20 cellular contexts compared by ENCODE assay signal in genomic region chr3:158810823-158811425, GRCh38. TPM values are rescaled to one million over a fixed set of nuclear protein-coding genes. Genes with fewer than 3 reads are reported as not detected.
A peak's percentile ranks its signal among the peaks of the same experiment; 100 is the strongest.
DNase-seq lines count a peak whose midpoint lies in the region; ATAC-seq and TF ChIP-seq lines count a peak whose summit lies in the region.
"Had no signal": no experiment of that assay in that cellular context is flagged by ENCODE, and none has a peak within 500 bp of the region (broad histone marks: within the 10 kb centered on the region; RNA-seq: fewer than 3 reads in every experiment).

No MANE protein-coding gene starts in this region.

- H3K9me3 ChIP-seq in mammary epithelial cell (replicated peaks; ENCODE audit: insufficient read depth, low read length) (no peaks in the 10 kb centered on the region), breast epithelium (no peaks in the 10 kb centered on the region), left lung (no peaks in the 10 kb centered on the region), upper lobe of left lung (no peaks in the 10 kb centered on the region)
- H3K9me3 ChIP-seq: prostate gland, transverse colon had no signal

- 92% methylated on average over 6 of the region's 6 CpGs for WGBS in mammary epithelial cell (ENCODE audit: low coverage, missing lambda C conversion rate)
- WGBS in adipose tissue, 3 donors = 48 to 82% (median 59%) methylated on average over 6 of the region's 6 CpGs
- 60 to 75% methylated on average over 6 of the region's 6 CpGs for WGBS in upper lobe of left lung, 2 donors

- TF ChIP-seq POLR2A in breast epithelium (IDR thresholded peaks at IDR 0.05) = no peak
- TF ChIP-seq POLR2A in upper lobe of left lung (IDR thresholded peaks at IDR 0.05) = peak in 2 of 4 donors; percentile 20 to 29

- no peak overlapping the region for H3K27ac Mint-ChIP-seq in activated CD8-positive, alpha-beta memory T cell treated with anti-CD3 and anti-CD28 coated beads, Interleukin-2, amount 10 ng/mL, durations not matched to agents 7 days and 5 days
- H3K27ac Mint-ChIP-seq: nephron; stimulated activated effector memory CD8-positive, alpha-beta T cell treated with anti-CD3 and anti-CD28 coated beads, Interleukin-12 subunit alpha, Interleukin-12 subunit beta, amount 100 ng/mL, for 72 hours had no signal

- H3K4me3 Mint-ChIP-seq in activated CD8-positive, alpha-beta memory T cell treated with anti-CD3 and anti-CD28 coated beads, Interleukin-2, amount 10 ng/mL, durations not matched to agents 7 days and 5 days = no peak overlapping the region
- H3K4me3 Mint-ChIP-seq: nephron; stimulated activated effector memory CD8-positive, alpha-beta T cell treated with anti-CD3 and anti-CD28 coated beads, Interleukin-12 subunit alpha, Interleukin-12 subunit beta, amount 100 ng/mL, for 72 hours had no signal

- CTCF ChIA-PET in mammary epithelial cell (lab: Charles Lee; ENCODE audit: low non-redundant PET) = no interaction called here
- CTCF ChIA-PET in activated CD8-positive, alpha-beta memory T cell treated with anti-CD3 and anti-CD28 coated beads, Interleukin-2, amount 10 ng/mL, durations not matched to agents 7 days and 5 days (lab: Charles Lee) = interaction anchor here (1.9 kb wide), 1 partner anchor 19 kb away, joined by 6 read pairs; no protein-coding TSS in a partner anchor

- ATAC-seq in left lung = peak; percentile 44
- peak in 1 of 2 donors; percentile 78 for ATAC-seq in upper lobe of left lung (ENCODE audit: low FRiP score in 2 of 2)
- ATAC-seq in activated CD8-positive, alpha-beta memory T cell treated with anti-CD3 and anti-CD28 coated beads, Interleukin-2, amount 10 ng/mL, durations not matched to agents 7 days and 5 days = no peak
- ATAC-seq: Panc1; SK-N-SH treated with all-trans-retinoic acid at 6 μM for 48 hours; stimulated activated effector memory CD8-positive, alpha-beta T cell treated with anti-CD3 and anti-CD28 coated beads, Interleukin-12 subunit alpha, Interleukin-12 subunit beta, amount 100 ng/mL, for 72 hours had no signal

- H3K27ac ChIP-seq in mammary epithelial cell (ENCODE audit: insufficient read depth, low read depth, low read length) (no peak overlapping the region), breast epithelium (no peak overlapping the region), adipose tissue (ENCODE audit: low read depth, low read length) (peak overlapping the region; percentile 23), left lung (peak overlapping the region; percentile 2 to 85), upper lobe of left lung (peak overlapping the region; percentile 34 to 78 (median 46))
- H3K27ac ChIP-seq: 22Rv1, prostate gland had no signal

- H3K36me3 ChIP-seq in mammary epithelial cell (ENCODE audit: insufficient read depth, low read length) = peaks cover 21% of the 10 kb centered on the region
- H3K36me3 ChIP-seq in breast epithelium = no peaks in the 10 kb centered on the region
- H3K36me3 ChIP-seq in left lung = peaks cover 0 to 90% of the 10 kb centered on the region in 2 donors
- H3K36me3 ChIP-seq in upper lobe of left lung = peaks cover 6 to 92% (median 54%) of the 10 kb centered on the region in 4 donors

- dilution Hi-C loops in mammary epithelial cell (cut with HindIII; ENCODE audit: low sequenced_read_pairs) = no loop called here

- H3K4me1 ChIP-seq in mammary epithelial cell (ENCODE audit: insufficient read depth, low read length) (peaks cover 10% of the 10 kb centered on the region), breast epithelium (no peaks in the 10 kb centered on the region), left lung (peaks cover 0 to 63% of the 10 kb centered on the region in 2 donors), upper lobe of left lung (no peaks in the 10 kb centered on the region)
- H3K4me1 ChIP-seq: prostate gland, transverse colon had no signal

- no peak overlapping the region for H3K4me2 ChIP-seq in mammary epithelial cell (ENCODE audit: insufficient read depth, low read depth, low read length)

- peaks cover 23% of the 10 kb centered on the region for H3K4me1 Mint-ChIP-seq in activated CD8-positive, alpha-beta memory T cell treated with anti-CD3 and anti-CD28 coated beads, Interleukin-2, amount 10 ng/mL, durations not matched to agents 7 days and 5 days
- H3K4me1 Mint-ChIP-seq: nephron had no signal

- H4K20me1 ChIP-seq in mammary epithelial cell (ENCODE audit: insufficient read depth, low read length) = no peaks in the 10 kb centered on the region

- no peaks in the 10 kb centered on the region for H3K79me2 ChIP-seq in mammary epithelial cell (ENCODE audit: insufficient read depth, low read length)

- TF ChIP-seq EP300 in upper lobe of left lung (IDR thresholded peaks at IDR 0.05) = no peak

- peak; percentile 28 for DNase-seq in mammary epithelial cell
- no peak for DNase-seq in breast epithelium (ENCODE audit: low spot score in 2 of 2)
- DNase-seq in left lung = no peak
- no peak for DNase-seq in upper lobe of left lung
- DNase-seq in HPDE6-E6E7 (ENCODE audit: extremely low spot score) = no peak
- DNase-seq in activated CD8-positive, alpha-beta memory T cell treated with anti-CD3 and anti-CD28 coated beads, Interleukin-2, amount 10 ng/mL, durations not matched to agents 7 days and 5 days = no peak
- DNase-seq in GM19238 (ENCODE audit: insufficient read length, low spot score) = no peak
- DNase-seq: activated CD4-positive, alpha-beta T cell treated with anti-CD3 and anti-CD28 coated beads for 48 hours; activated naive CD4-positive, alpha-beta T cell treated with Interleukin-2 at 50 U/mL for 16 hours; C1 segment of cervical spinal cord; NCI-H2081 treated with DMSO at 0.1 percent for 48 hours; NCI-H524; transverse colon had no signal

- H3K9ac ChIP-seq in mammary epithelial cell (ENCODE audit: insufficient read depth, low read length) = no peak overlapping the region

- in situ Hi-C loops in mammary epithelial cell (cut with MboI; ENCODE audit: low sequenced_read_pairs in 2 of 2) = no loop called here

- no peaks in the 10 kb centered on the region for H3K27me3 ChIP-seq in mammary epithelial cell (ENCODE audit: insufficient read depth, low read length)
- H3K27me3 ChIP-seq in breast epithelium = no peaks in the 10 kb centered on the region
- H3K27me3 ChIP-seq in left lung = no peaks in the 10 kb centered on the region
- no peaks in the 10 kb centered on the region for H3K27me3 ChIP-seq in upper lobe of left lung
- H3K27me3 ChIP-seq: transverse colon had no signal

- H3K9me3 Mint-ChIP-seq in activated CD8-positive, alpha-beta memory T cell treated with anti-CD3 and anti-CD28 coated beads, Interleukin-2, amount 10 ng/mL, durations not matched to agents 7 days and 5 days (ENCODE audit: low read depth) = no peaks in the 10 kb centered on the region
- H3K9me3 Mint-ChIP-seq: nephron; stimulated activated effector memory CD8-positive, alpha-beta T cell treated with anti-CD3 and anti-CD28 coated beads, Interleukin-12 subunit alpha, Interleukin-12 subunit beta, amount 100 ng/mL, for 72 hours had no signal

- peaks cover 43% of the 10 kb centered on the region for H3K36me3 Mint-ChIP-seq in activated CD8-positive, alpha-beta memory T cell treated with anti-CD3 and anti-CD28 coated beads, Interleukin-2, amount 10 ng/mL, durations not matched to agents 7 days and 5 days

- no TSS peak for BruUV-seq in mammary epithelial cell (replicated peaks; lab: Mats Ljungman, UMichigan)

- no peak overlapping the region for H3K4me3 ChIP-seq in mammary epithelial cell (replicated peaks in 1 of 3; ENCODE audit: insufficient read depth in 1 of 3, low read depth in 2 of 3, low read length in 3 of 3)
- no peak overlapping the region for H3K4me3 ChIP-seq in breast epithelium
- H3K4me3 ChIP-seq in left lung = no peak overlapping the region
- H3K4me3 ChIP-seq in upper lobe of left lung = no peak overlapping the region
- H3K4me3 ChIP-seq: prostate gland, transverse colon had no signal

- no peak overlapping the region for H2AFZ ChIP-seq in mammary epithelial cell (ENCODE audit: low read depth, low read length)

- TF ChIP-seq CTCF in mammary epithelial cell (conservative IDR thresholded peaks at IDR 0.05 in 1 of 2, IDR thresholded peaks at IDR 0.05 in 1 of 2; ENCODE audit: extremely low read depth in 1 of 2, insufficient read depth in 1 of 2, low read depth in 1 of 2, low read length in 2 of 2) = no peak
- TF ChIP-seq CTCF in breast epithelium (IDR thresholded peaks at IDR 0.05) = no peak
- TF ChIP-seq CTCF in left lung (IDR thresholded peaks at IDR 0.05) = no peak
- TF ChIP-seq CTCF in upper lobe of left lung (IDR thresholded peaks at IDR 0.05) = no peak

- intact Hi-C loops in mammary epithelial cell (cut with micrococcal nuclease) (no loop called here), breast epithelium (cut with DNase I; ENCODE audit: low total_unique reads) (no loop called here), left lung (cut with DNase I) (no loop called here)

- no peaks in the 10 kb centered on the region for H3K27me3 Mint-ChIP-seq in activated CD8-positive, alpha-beta memory T cell treated with anti-CD3 and anti-CD28 coated beads, Interleukin-2, amount 10 ng/mL, durations not matched to agents 7 days and 5 days

RNA-seq across cellular contexts. Expression of gene MFSD1, which starts 9.1 kb away (rescaled TPM):
- total RNA-seq in mammary epithelial cell (10 to 100 TPM; 35.3 to 92.5 TPM), breast epithelium (100 to 1,000 TPM in 2 of 3 donors, 10 to 100 TPM in 1; 76.7 to 134 (median 125) TPM), left lung (100 to 1,000 TPM in 1 of 2 donors, 10 to 100 TPM in 1; 86.4 to 134 TPM), upper lobe of left lung (100 to 1,000 TPM in 3 of 6 donors, 10 to 100 TPM in 3; 51.5 to 127 (median 106) TPM)
- polyA plus RNA-seq in mammary epithelial cell (27.7 TPM), adipose tissue (10 to 100 TPM; 23.6 to 54.8 (median 35.5) TPM)
- polyA minus RNA-seq in mammary epithelial cell = 23.1 TPM
- total RNA-seq in activated CD8-positive, alpha-beta memory T cell treated with anti-CD3 and anti-CD28 coated beads, Interleukin-2, amount 10 ng/mL, durations not matched to agents 7 days and 5 days = 10 to 100 TPM; 19.4 to 20.6 TPM

Comparison
In these comparisons a context has a peak if more than half of its experiments do, and no peak if none do; other contexts are left out.
1. H3K27ac ChIP-seq: peak in adipose tissue (single experiment), left lung (2 of 2) and upper lobe of left lung (4 of 4); none in mammary epithelial cell (single experiment) and breast epithelium (0 of 2).